ENCODE assay signal across 8 cellular contexts in the genomic region with DNA sequence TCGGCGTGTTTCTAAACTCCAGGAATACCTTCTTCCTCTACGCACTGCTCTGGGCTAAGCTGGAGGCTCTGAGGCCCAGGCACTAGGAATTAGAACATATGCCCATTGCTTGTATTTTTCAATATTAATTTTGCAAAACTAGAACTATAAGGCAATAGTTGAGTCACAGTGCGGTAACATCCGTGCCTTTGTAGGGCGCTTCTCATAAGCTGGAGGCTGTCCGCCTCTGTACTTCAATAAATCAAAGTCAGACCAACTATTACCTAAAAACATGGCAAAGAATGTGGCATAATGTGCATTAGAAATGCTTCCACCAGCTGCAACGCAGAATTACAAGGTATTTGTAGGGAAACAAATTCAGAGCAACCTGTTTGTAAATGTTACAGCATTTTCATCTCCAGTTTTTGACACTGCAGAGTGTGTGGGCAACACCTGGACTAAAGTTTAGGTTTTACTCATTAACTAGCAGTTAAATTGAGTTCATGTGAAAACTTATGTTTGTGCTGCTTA. TPM values are rescaled to one million over a fixed set of nuclear protein-coding genes. Genes with fewer than 3 reads are reported as not detected.
DNase-seq lines count a peak whose midpoint lies in the region; ATAC-seq and TF ChIP-seq lines count a peak whose summit lies in the region.

No MANE protein-coding gene starts in this region.

- H3K27ac Mint-ChIP-seq in activated naive CD4-positive, alpha-beta T cell treated with anti-CD3 and anti-CD28 coated beads, Interleukin-2, amount 50 U/mL, for 24 hours = peak overlapping the region; percentile 95
- H3K27ac Mint-ChIP-seq in memory B cell = peak overlapping the region; percentile 93

- peak overlapping the region; percentile 12 to 79 (median 54) for H3K27ac ChIP-seq in body of pancreas
- peak overlapping the region; percentile 19 for H3K27ac ChIP-seq in urinary bladder (ENCODE audit: low read depth)

- peaks cover 2% of the 10 kb centered on the region for H3K36me3 Mint-ChIP-seq in activated naive CD4-positive, alpha-beta T cell treated with anti-CD3 and anti-CD28 coated beads, Interleukin-2, amount 50 U/mL, for 24 hours
- peaks cover 9% of the 10 kb centered on the region for H3K36me3 Mint-ChIP-seq in memory B cell

- peaks cover 38% of the 10 kb centered on the region for H3K4me1 Mint-ChIP-seq in activated naive CD4-positive, alpha-beta T cell treated with anti-CD3 and anti-CD28 coated beads, Interleukin-2, amount 50 U/mL, for 24 hours
- H3K4me1 Mint-ChIP-seq in memory B cell = peaks cover 23% of the 10 kb centered on the region

- intact Hi-C loops in body of pancreas (cut with DNase I) = no loop called here

- H3K27me3 Mint-ChIP-seq in activated naive CD4-positive, alpha-beta T cell treated with anti-CD3 and anti-CD28 coated beads, Interleukin-2, amount 50 U/mL, for 24 hours = peaks cover 15% of the 10 kb centered on the region
- H3K27me3 Mint-ChIP-seq in memory B cell = peaks cover 5% of the 10 kb centered on the region

- H3K36me3 ChIP-seq in body of pancreas (replicated peaks in 1 of 2; ENCODE audit: insufficient read depth in 1 of 2, low read depth in 2 of 2) = peaks cover 0 to 3% of the 10 kb centered on the region in 2 donors
- no peaks in the 10 kb centered on the region for H3K36me3 ChIP-seq in urinary bladder (ENCODE audit: insufficient read depth)

- DNase-seq in activated naive CD4-positive, alpha-beta T cell treated with Interleukin-2 at 50 U/mL for 16 hours = no peak
- DNase-seq in body of pancreas = no peak
- no peak for DNase-seq in memory B cell (ENCODE audit: low spot score in 2 of 2)
- no peak for DNase-seq in inferior parietal cortex (ENCODE audit: extremely low spot score)
- no peak for DNase-seq in KBM-7

- in situ Hi-C loops in KBM-7 (cut with MboI; ENCODE audit: low pct_unique_long_range_greater_than_20kb, low sequenced_read_pairs) = no loop called here

- H3K4me3 ChIP-seq in body of pancreas (peak overlapping the region; percentile 67 to 89), urinary bladder (ENCODE audit: low read depth, low read length) (peak overlapping the region; percentile 93)

- no peak for TF ChIP-seq POLR2A in body of pancreas (IDR thresholded peaks at IDR 0.05)

- WGBS in body of pancreas, 2 donors = 43 to 51% methylated on average over 8 of the region's 8 CpGs
- 51% methylated on average over 8 of the region's 8 CpGs for WGBS in urinary bladder

- H3K9me3 Mint-ChIP-seq in activated naive CD4-positive, alpha-beta T cell treated with anti-CD3 and anti-CD28 coated beads, Interleukin-2, amount 50 U/mL, for 24 hours = no peaks in the 10 kb centered on the region
- peaks cover 1% of the 10 kb centered on the region for H3K9me3 Mint-ChIP-seq in memory B cell

- peaks cover 0 to 4% (median 0%) of the 10 kb centered on the region in 3 donors for H3K9me3 ChIP-seq in body of pancreas

- H3K4me1 ChIP-seq in body of pancreas = peaks cover 24% of the 10 kb centered on the region
- H3K4me1 ChIP-seq in urinary bladder (ENCODE audit: insufficient read depth) = no peaks in the 10 kb centered on the region

- H3K27me3 ChIP-seq in body of pancreas = no peaks in the 10 kb centered on the region

- TF ChIP-seq CTCF in body of pancreas (IDR thresholded peaks at IDR 0.05) = no peak

- ATAC-seq in body of pancreas (peak; percentile 13), memory B cell (ENCODE audit: low read depth) (no peak), GM21528 (IDR thresholded peaks at IDR 0.05; ENCODE audit: low FRiP score, unreplicated experiment) (no peak)

- H3K4me3 Mint-ChIP-seq in activated naive CD4-positive, alpha-beta T cell treated with anti-CD3 and anti-CD28 coated beads, Interleukin-2, amount 50 U/mL, for 24 hours = peak overlapping the region; percentile 93
- peak overlapping the region; percentile 99 for H3K4me3 Mint-ChIP-seq in memory B cell

RNA-seq across cellular contexts. Expression of a gene that starts 0.4 kb away (rescaled TPM):
- 10 to 100 TPM; 15.6 to 22.1 TPM for total RNA-seq in body of pancreas
- 70.7 TPM for total RNA-seq in urinary bladder
- 23.6 TPM for polyA plus RNA-seq in urinary bladder
